1 cellular context compared by ENCODE assay signal in genomic region chr17:60391419-60392041, GRCh38.
TF ChIP-seq lines count a peak whose summit lies in the region.

No MANE protein-coding gene starts in this region.

TF ChIP-seq in K562, 482 proteins besides CTCF, POLR2A, EP300 and RAD21 (continued from another document and continues in another):
- no peak for TF ChIP-seq BRCA1 (IDR thresholded peaks at IDR 0.05)
- TF ChIP-seq BRCA1 (CRISPR knock-in tag; IDR thresholded peaks at IDR 0.05) = no peak
- no peak for TF ChIP-seq KAT2B (IDR thresholded peaks at IDR 0.05; ENCODE audit: low read depth, low read length)
- no peak for TF ChIP-seq EZH2 (IDR thresholded peaks at IDR 0.05; ENCODE audit: borderline replicate concordance, low read depth, low read length)
- TF ChIP-seq ZNF224 (CRISPR knock-in tag; IDR thresholded peaks at IDR 0.05) = no peak
- no peak for TF ChIP-seq SMAD2 (IDR thresholded peaks at IDR 0.05; ENCODE audit: low read depth, low read length)
- TF ChIP-seq ZBTB7A (IDR thresholded peaks at IDR 0.05; ENCODE audit: borderline replicate concordance, control insufficient read depth, low read depth, low read length) = 0 out of 2 replicates have a peak, but pooled peaks have one; percentile 52
- TF ChIP-seq MAFK (IDR thresholded peaks at IDR 0.05; ENCODE audit: low read length) = no peak
- peak in 1 of 2 experiments; percentile 58; a peak in 2 of 4 replicates for TF ChIP-seq FOXA3 (CRISPR knock-in tag; conservative IDR thresholded peaks at IDR 0.05 in 1 of 2, IDR thresholded peaks at IDR 0.05 in 1 of 2)
- TF ChIP-seq ZNF507 (tag; conservative IDR thresholded peaks at IDR 0.05) = no peak
- TF ChIP-seq RERE (CRISPR knock-in tag; IDR thresholded peaks at IDR 0.05; ENCODE audit: borderline replicate concordance) = no peak
- TF ChIP-seq NFATC3 (IDR thresholded peaks at IDR 0.05) = no peak
- 0 out of 2 replicates have a peak, but pooled peaks have one; percentile 14 for TF ChIP-seq MTA2 (IDR thresholded peaks at IDR 0.05; ENCODE audit: low read depth)
- TF ChIP-seq SUPT5H (IDR thresholded peaks at IDR 0.05) = peak; percentile 69
- no peak for TF ChIP-seq TBL1XR1 (IDR thresholded peaks at IDR 0.05; ENCODE audit: low read length in 2 of 2)
- no peak for TF ChIP-seq GABPB2 (CRISPR knock-in tag; conservative IDR thresholded peaks at IDR 0.05)
- no peak for TF ChIP-seq ZNF57 (CRISPR knock-in tag; IDR thresholded peaks at IDR 0.05)
- TF ChIP-seq, protein P1, sequence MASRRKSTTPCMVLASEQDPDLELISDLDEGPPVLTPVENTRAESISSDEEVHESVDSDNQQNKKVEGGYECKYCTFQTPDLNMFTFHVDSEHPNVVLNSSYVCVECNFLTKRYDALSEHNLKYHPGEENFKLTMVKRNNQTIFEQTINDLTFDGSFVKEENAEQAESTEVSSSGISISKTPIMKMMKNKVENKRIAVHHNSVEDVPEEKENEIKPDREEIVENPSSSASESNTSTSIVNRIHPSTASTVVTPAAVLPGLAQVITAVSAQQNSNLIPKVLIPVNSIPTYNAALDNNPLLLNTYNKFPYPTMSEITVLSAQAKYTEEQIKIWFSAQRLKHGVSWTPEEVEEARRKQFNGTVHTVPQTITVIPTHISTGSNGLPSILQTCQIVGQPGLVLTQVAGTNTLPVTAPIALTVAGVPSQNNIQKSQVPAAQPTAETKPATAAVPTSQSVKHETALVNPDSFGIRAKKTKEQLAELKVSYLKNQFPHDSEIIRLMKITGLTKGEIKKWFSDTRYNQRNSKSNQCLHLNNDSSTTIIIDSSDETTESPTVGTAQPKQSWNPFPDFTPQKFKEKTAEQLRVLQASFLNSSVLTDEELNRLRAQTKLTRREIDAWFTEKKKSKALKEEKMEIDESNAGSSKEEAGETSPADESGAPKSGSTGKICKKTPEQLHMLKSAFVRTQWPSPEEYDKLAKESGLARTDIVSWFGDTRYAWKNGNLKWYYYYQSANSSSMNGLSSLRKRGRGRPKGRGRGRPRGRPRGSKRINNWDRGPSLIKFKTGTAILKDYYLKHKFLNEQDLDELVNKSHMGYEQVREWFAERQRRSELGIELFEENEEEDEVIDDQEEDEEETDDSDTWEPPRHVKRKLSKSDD (conservative IDR thresholded peaks at IDR 0.05; ENCODE audit: low read length) = no peak
- TF ChIP-seq HDAC8 (tag; IDR thresholded peaks at IDR 0.05) = no peak
- no peak for TF ChIP-seq ZNF764 (CRISPR knock-in tag; IDR thresholded peaks at IDR 0.05; ENCODE audit: low read depth)
- no peak for TF ChIP-seq LARP7 (IDR thresholded peaks at IDR 0.05)
- no peak for TF ChIP-seq NCOA2 (IDR thresholded peaks at IDR 0.05; ENCODE audit: partially characterized antibody in 2 of 2)
- TF ChIP-seq, protein P2, sequence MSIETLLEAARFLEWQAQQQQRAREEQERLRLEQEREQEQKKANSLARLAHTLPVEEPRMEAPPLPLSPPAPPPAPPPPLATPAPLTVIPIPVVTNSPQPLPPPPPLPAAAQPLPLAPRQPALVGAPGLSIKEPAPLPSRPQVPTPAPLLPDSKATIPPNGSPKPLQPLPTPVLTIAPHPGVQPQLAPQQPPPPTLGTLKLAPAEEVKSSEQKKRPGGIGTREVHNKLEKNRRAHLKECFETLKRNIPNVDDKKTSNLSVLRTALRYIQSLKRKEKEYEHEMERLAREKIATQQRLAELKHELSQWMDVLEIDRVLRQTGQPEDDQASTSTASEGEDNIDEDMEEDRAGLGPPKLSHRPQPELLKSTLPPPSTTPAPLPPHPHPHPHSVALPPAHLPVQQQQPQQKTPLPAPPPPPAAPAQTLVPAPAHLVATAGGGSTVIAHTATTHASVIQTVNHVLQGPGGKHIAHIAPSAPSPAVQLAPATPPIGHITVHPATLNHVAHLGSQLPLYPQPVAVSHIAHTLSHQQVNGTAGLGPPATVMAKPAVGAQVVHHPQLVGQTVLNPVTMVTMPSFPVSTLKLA (conservative IDR thresholded peaks at IDR 0.05) = no peak
- peak; percentile 25 for TF ChIP-seq EWSR1 (IDR thresholded peaks at IDR 0.05; ENCODE audit: borderline replicate concordance, low read depth, partially characterized antibody)
- no peak for TF ChIP-seq RBM25 (IDR thresholded peaks at IDR 0.05; ENCODE audit: low read depth, low read length, severe bottlenecking)
- 0 out of 4 replicates have a peak, but pooled peaks of 1 of the 2 experiments have one; percentile 11 for TF ChIP-seq TEAD1 (CRISPR knock-in tag; IDR thresholded peaks at IDR 0.05)
- TF ChIP-seq MYNN (IDR thresholded peaks at IDR 0.05) = peak; percentile 29; the same call in 1 of the 2 replicates
- no peak for TF ChIP-seq MYNN (CRISPR knock-in tag; IDR thresholded peaks at IDR 0.05)
- TF ChIP-seq NUFIP1 (IDR thresholded peaks at IDR 0.05; ENCODE audit: partially characterized antibody) = no peak
- TF ChIP-seq, protein P3, sequence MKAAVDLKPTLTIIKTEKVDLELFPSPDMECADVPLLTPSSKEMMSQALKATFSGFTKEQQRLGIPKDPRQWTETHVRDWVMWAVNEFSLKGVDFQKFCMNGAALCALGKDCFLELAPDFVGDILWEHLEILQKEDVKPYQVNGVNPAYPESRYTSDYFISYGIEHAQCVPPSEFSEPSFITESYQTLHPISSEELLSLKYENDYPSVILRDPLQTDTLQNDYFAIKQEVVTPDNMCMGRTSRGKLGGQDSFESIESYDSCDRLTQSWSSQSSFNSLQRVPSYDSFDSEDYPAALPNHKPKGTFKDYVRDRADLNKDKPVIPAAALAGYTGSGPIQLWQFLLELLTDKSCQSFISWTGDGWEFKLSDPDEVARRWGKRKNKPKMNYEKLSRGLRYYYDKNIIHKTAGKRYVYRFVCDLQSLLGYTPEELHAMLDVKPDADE (conservative IDR thresholded peaks at IDR 0.05; ENCODE audit: control insufficient read depth, low read depth, low read length) = no peak; the same call in 1 of the 2 replicates
- no peak for TF ChIP-seq SIRT6 (IDR thresholded peaks at IDR 0.05; ENCODE audit: low read depth, low read length)
- TF ChIP-seq GTF3C2 (IDR thresholded peaks at IDR 0.05; ENCODE audit: borderline replicate concordance, extremely low read depth, insufficient read length) = no peak
- no peak for TF ChIP-seq ZNF134 (CRISPR knock-in tag; conservative IDR thresholded peaks at IDR 0.05)
- TF ChIP-seq NRF1 (conservative IDR thresholded peaks at IDR 0.05 in 1 of 2, IDR thresholded peaks at IDR 0.05 in 1 of 2) = no peak
- TF ChIP-seq NFE2 (IDR thresholded peaks at IDR 0.05; ENCODE audit: low read depth) = no peak
- no peak for TF ChIP-seq HMGN3 (IDR thresholded peaks at IDR 0.05; ENCODE audit: borderline replicate concordance, extremely low read depth, insufficient read length, low read depth, low read length)
- TF ChIP-seq MCM7 (IDR thresholded peaks at IDR 0.05) = no peak
- TF ChIP-seq USF2 (CRISPR knock-in tag; IDR thresholded peaks at IDR 0.05) = no peak
- TF ChIP-seq TOE1 (IDR thresholded peaks at IDR 0.05; ENCODE audit: borderline replicate concordance) = no peak
- no peak for TF ChIP-seq TOE1 (CRISPR knock-in tag; IDR thresholded peaks at IDR 0.05; ENCODE audit: borderline replicate concordance, low read depth)
- no peak for TF ChIP-seq GABPB1 (CRISPR knock-in tag; IDR thresholded peaks at IDR 0.05)
- TF ChIP-seq ZNF143 (CRISPR knock-in tag; IDR thresholded peaks at IDR 0.05) = 0 out of 2 replicates have a peak, but pooled peaks have one; percentile 14
- TF ChIP-seq ZNF766 (CRISPR knock-in tag; conservative IDR thresholded peaks at IDR 0.05) = no peak
- TF ChIP-seq ASH1L (IDR thresholded peaks at IDR 0.05; ENCODE audit: borderline replicate concordance, low read depth, partially characterized antibody) = no peak
- no peak for TF ChIP-seq CREB3L1 (IDR thresholded peaks at IDR 0.05; ENCODE audit: borderline replicate concordance, low read depth)
- no peak for TF ChIP-seq ZNF668 (CRISPR knock-in tag; IDR thresholded peaks at IDR 0.05)
- TF ChIP-seq SREBF1 (IDR thresholded peaks at IDR 0.05; ENCODE audit: borderline replicate concordance, low read depth, low read length) = no peak
- no peak for TF ChIP-seq CBFA2T2 (conservative IDR thresholded peaks at IDR 0.05)
- no peak for TF ChIP-seq FOXO4 (CRISPR knock-in tag; IDR thresholded peaks at IDR 0.05)
- no peak for TF ChIP-seq MEF2A (IDR thresholded peaks at IDR 0.05; ENCODE audit: control insufficient read depth, low read depth, low read length)
- TF ChIP-seq ETS2 (tag; IDR thresholded peaks at IDR 0.05; ENCODE audit: borderline replicate concordance, poor library complexity, severe bottlenecking) = no peak
- TF ChIP-seq SRSF7 (optimal IDR thresholded peaks at IDR 0.05; ENCODE audit: low read depth, low read length) = no peak
